Comparison of ENCODE assay signal across 8 cellular contexts in genomic region chr10:87863102-87863943, GRCh38. TPM values are rescaled to one million over a fixed set of nuclear protein-coding genes. Genes with fewer than 3 reads are reported as not detected.
DNase-seq lines count a peak whose midpoint lies in the region; ATAC-seq and TF ChIP-seq lines count a peak whose summit lies in the region.

Gene KLLN, minus strand, starts transcription at chr10:87863533. Its CDS starts 1,046 bp downstream, at chr10:87862487.
Gene PTEN, plus strand, starts transcription at chr10:87863625. Its CDS starts 845 bp downstream, at chr10:87864470.

- H3K4me1 ChIP-seq in adrenal gland (replicated peaks in 1 of 2) (peaks cover 0 to 25% of the 10 kb centered on the region in 2 donors), heart right ventricle (peaks cover 0 to 32% (median 18%) of the 10 kb centered on the region in 9 donors), transverse colon (peaks cover 0 to 25% (median 16%) of the 10 kb centered on the region in 4 donors)

- POLR2A ChIA-PET in T-cell (lab: Charles Lee) = interaction anchor here (0.6 to 1.9 kb wide), 7 partner anchors 7 to 524 kb away, joined by 3 to 8 read pairs (median 4); partner anchors contain the start of gene ATAD1 (in 1 of the 2)

- no peak for TF ChIP-seq EP300 in transverse colon (IDR thresholded peaks at IDR 0.05; ENCODE audit: low read depth)

- peak; percentile 34 for ATAC-seq in HG02571 (IDR thresholded peaks at IDR 0.05; ENCODE audit: unreplicated experiment)
- peak; percentile 43 to 45 (median 44) for ATAC-seq in T-cell (replicated peaks in 1 of 4)
- peak; percentile 72 to 89 (median 76) for ATAC-seq in heart right ventricle

- no peaks in the 10 kb centered on the region for H3K9me3 ChIP-seq in adrenal gland (replicated peaks in 1 of 3)
- no peaks in the 10 kb centered on the region for H3K9me3 ChIP-seq in heart right ventricle
- no peaks in the 10 kb centered on the region for H3K9me3 ChIP-seq in transverse colon

- TF ChIP-seq POLR2A in adrenal gland (IDR thresholded peaks at IDR 0.05) (peak; percentile 92 to 96), transverse colon (IDR thresholded peaks at IDR 0.05) (peak; percentile 79)

- peak within 1 kb of the TSS; percentile 92 to 95 for H3K27ac Mint-ChIP-seq in T-cell

- peaks cover 8% of the 10 kb centered on the region for H3K36me3 Mint-ChIP-seq in T-cell

- H3K36me3 ChIP-seq in GM06990 (ENCODE audit: control insufficient read depth, insufficient read depth, low read length) (no peaks in the 10 kb centered on the region), adrenal gland (replicated peaks in 1 of 2) (no peaks in the 10 kb centered on the region), heart right ventricle (no peaks in the 10 kb centered on the region), transverse colon (no peaks in the 10 kb centered on the region)

- H3K4me3 ChIP-seq in GM06990 (replicated peaks; ENCODE audit: low read depth, low read length) = peak within 1 kb of the TSS; percentile 60
- peak within 1 kb of the TSS; percentile 67 to 90 (median 88) for H3K4me3 ChIP-seq in adrenal gland
- peak within 1 kb of the TSS; percentile 77 to 90 (median 85) for H3K4me3 ChIP-seq in heart right ventricle
- peak within 1 kb of the TSS; percentile 69 to 97 (median 76) for H3K4me3 ChIP-seq in transverse colon

- H3K27me3 ChIP-seq in GM06990 (replicated peaks; ENCODE audit: control insufficient read depth, insufficient read depth, low read length) (no peaks in the 10 kb centered on the region), adrenal gland (no peaks in the 10 kb centered on the region), heart right ventricle (no peaks in the 10 kb centered on the region), transverse colon (no peaks in the 10 kb centered on the region)

- H3K27me3 Mint-ChIP-seq in T-cell = no peaks in the 10 kb centered on the region

- H3K27ac ChIP-seq in adrenal gland (peak within 1 kb of the TSS; percentile 75 to 97 (median 94)), heart right ventricle (peak within 1 kb of the TSS; percentile 91 to 99 (median 98)), transverse colon (peak within 1 kb of the TSS; percentile 93 to 100 (median 98))

- no peaks in the 10 kb centered on the region for H3K9me3 Mint-ChIP-seq in T-cell

- 0% methylated on average over 9 to 88 of the region's 88 CpGs for WGBS in adrenal gland, 4 donors
- WGBS in heart right ventricle, 2 donors = 0% methylated on average over 68 to 88 of the region's 88 CpGs
- WGBS in transverse colon (ENCODE audit: low coverage in 1 of 2), 2 donors = 1% methylated on average over 66 of the region's 88 CpGs; no CpG with 5 or more reads in 1 of the 2 donors

- DNase-seq in GM06990 (ENCODE audit: extremely low read depth, insufficient read length) (peak; percentile 96), NCI-H128 (lab: John Stamatoyannopoulos, UW; ENCODE audit: unreplicated experiment) (peak; percentile 72), T-cell (peak; percentile 54 to 82 (median 73)), adrenal gland (peak; percentile 89 to 95 (median 90)), heart right ventricle (peak; percentile 92), posterior cingulate gyrus (peak; percentile 82 to 98 (median 87)), transverse colon (peak; percentile 92)

- peak within 1 kb of the TSS; percentile 95 to 97 (median 95) for H3K4me3 Mint-ChIP-seq in T-cell

- CTCF ChIA-PET in T-cell (lab: Charles Lee) = interaction anchor here in 1 of 2 donors (0.7 to 2.9 kb wide), 10 partner anchors 45 to 946 kb away, joined by 3 to 11 read pairs (median 5); partner anchors contain the start of gene ATAD1

- TF ChIP-seq CTCF in GM06990 (IDR thresholded peaks at IDR 0.05; ENCODE audit: insufficient read depth, low read length, poor library complexity, severe bottlenecking) = no peak
- no peak for TF ChIP-seq CTCF in adrenal gland (IDR thresholded peaks at IDR 0.05)
- TF ChIP-seq CTCF in heart right ventricle (IDR thresholded peaks at IDR 0.05) = peak in 1 of 9 donors; percentile 10
- TF ChIP-seq CTCF in transverse colon (IDR thresholded peaks at IDR 0.05) = no peak

- H3K4me1 Mint-ChIP-seq in T-cell = peaks cover 43 to 66% (median 43%) of the 10 kb centered on the region in 3 donors

- intact Hi-C loops in adrenal gland (cut with DNase I) = loop anchor here (5.0 to 10.0 kb wide), 3 partner anchors 251 to 524 kb away; no protein-coding TSS in a partner anchor
- intact Hi-C loops in heart right ventricle (cut with DNase I) = loop anchor here in 9 of 10 donors (2.0 to 10.0 kb wide), 17 partner anchors 91 to 689 kb away; no protein-coding TSS in a partner anchor
- intact Hi-C loops in posterior cingulate gyrus (cut with DNase I) = loop anchor here (5.0 to 10.0 kb wide), 3 partner anchors 251 to 689 kb away; no protein-coding TSS in a partner anchor
- intact Hi-C loops in transverse colon (cut with DNase I; ENCODE audit: low total_unique reads) = no loop called here

- in situ Hi-C loops in transverse colon (cut with MboI; ENCODE audit: low pct_ligation_motif_present in 1 of 4, low pct_unique_long_range_greater_than_20kb in 1 of 4, low sequenced_read_pairs in 3 of 4) = loop anchor here (10.0 to 25.0 kb wide), 4 partner anchors 249 to 524 kb away; no protein-coding TSS in a partner anchor

RNA-seq across cellular contexts. Expression of gene KLLN, which starts in this region (rescaled TPM):
- total RNA-seq in T-cell (1 to 10 TPM in 1 of 5 donors, under 1 TPM in 4; 0.50 to 1.0 (median 0.60) TPM), adrenal gland (1 to 10 TPM in 5 of 8 donors, under 1 TPM in 3; 0.42 to 1.5 (median 1.1) TPM), heart right ventricle (under 1 TPM; 0.17 to 0.69 (median 0.41) TPM), transverse colon (under 1 TPM in 3 of 4 donors, not detected in 1; 0.79 to 1.00 (median 0.82) TPM)
- polyA plus RNA-seq in adrenal gland (under 1 TPM; 0.24 to 0.84 (median 0.48) TPM), heart right ventricle (under 1 TPM; 0.15 to 0.19 TPM)

RNA-seq across cellular contexts. Expression of gene PTEN, which starts in this region (rescaled TPM):
- total RNA-seq in T-cell (10 to 100 TPM; 59.9 to 98.7 (median 66.9) TPM), adrenal gland (100 to 1,000 TPM in 2 of 8 donors, 10 to 100 TPM in 6; 72.2 to 179 (median 93.2) TPM), heart right ventricle (10 to 100 TPM; 49.4 to 89.9 (median 56.9) TPM), transverse colon (100 to 1,000 TPM in 3 of 4 donors, 10 to 100 TPM in 1; 78.6 to 184 (median 129) TPM)
- polyA plus RNA-seq in adrenal gland (10 to 100 TPM; 35.7 to 87.1 (median 37.9) TPM), heart right ventricle (10 to 100 TPM; 21.8 to 28.5 TPM)

Comparison
In these comparisons a context has a peak if more than half of its experiments do, and no peak if none do; other contexts are left out.
1. Peak in every context shown above with its lines: DNase-seq, ATAC-seq, H3K4me3 ChIP-seq and H3K27ac ChIP-seq.